ENCODE assay signal across 8 cellular contexts in genomic region chr1:13699936-13700520, GRCh38. TPM values are rescaled to one million over a fixed set of nuclear protein-coding genes. Genes with fewer than 3 reads are reported as not detected.
A peak's percentile ranks its signal among the peaks of the same experiment; 100 is the strongest.
DNase-seq lines count a peak whose midpoint lies in the region; ATAC-seq and TF ChIP-seq lines count a peak whose summit lies in the region.

Gene PRDM2 (plus strand): TSS chr1:13700188. CDS start chr1:13715606, 15,418 bp downstream.

- no peaks in the 10 kb centered on the region for H3K9me3 ChIP-seq in tibial artery

- H3K4me1 Mint-ChIP-seq in osteocyte (ENCODE audit: unreplicated experiment), result peaks cover 18% of the 10 kb centered on the region

- DNase-seq in NCI-H2196 (lab: John Stamatoyannopoulos, UW; ENCODE audit: unreplicated experiment) (peak; percentile 62), NCI-H2196 treated with DMSO at 0.1 percent for 48 hours (lab: John Stamatoyannopoulos, UW; ENCODE audit: unreplicated experiment) (no peak), RPMI8226 (peak; percentile 63), glomerular endothelial cell (ENCODE audit: extremely low read depth, low read depth, low spot score) (no peak), osteocyte (ENCODE audit: extremely low spot score, unreplicated experiment) (peak; percentile 86), tibial artery (peak; percentile 43 to 70)
- peak; percentile 68 for DNase-seq in activated naive CD4-positive, alpha-beta T cell treated with Interleukin-2 at 50 U/mL for 16 hours

- H3K27me3 Mint-ChIP-seq in osteocyte (ENCODE audit: unreplicated experiment), result peaks cover 3% of the 10 kb centered on the region

- peak within 1 kb of the TSS; percentile 83 for H3K27ac Mint-ChIP-seq in osteocyte (ENCODE audit: unreplicated experiment)

- peaks cover 4% of the 10 kb centered on the region for H3K36me3 Mint-ChIP-seq in osteocyte (ENCODE audit: unreplicated experiment)

- H3K4me3 Mint-ChIP-seq in osteocyte (ENCODE audit: unreplicated experiment), result peak within 1 kb of the TSS; percentile 81

- H3K27me3 ChIP-seq in tibial artery, result peaks cover 0 to 12% of the 10 kb centered on the region in 2 donors

- H3K4me3 ChIP-seq in tibial artery, result peak within 1 kb of the TSS; percentile 75 to 78

- H3K36me3 ChIP-seq in tibial artery, result no peaks in the 10 kb centered on the region

- peak within 1 kb of the TSS; percentile 89 to 90 for H3K27ac ChIP-seq in tibial artery

- H3K4me1 ChIP-seq in tibial artery, result peaks cover 0 to 6% (median 3%) of the 10 kb centered on the region in 4 donors

- peak; percentile 34 for ATAC-seq in HG03025 (IDR thresholded peaks at IDR 0.05; ENCODE audit: low FRiP score, unreplicated experiment)

- no peak for TF ChIP-seq CTCF in osteocyte (IDR thresholded peaks at IDR 0.05)
- TF ChIP-seq CTCF in tibial artery (IDR thresholded peaks at IDR 0.05), result no peak

- peaks cover 15% of the 10 kb centered on the region for H3K9me3 Mint-ChIP-seq in osteocyte (ENCODE audit: unreplicated experiment)

- intact Hi-C loops in tibial artery (cut with DNase I; ENCODE audit: low total_unique reads), result no loop called here

RNA-seq across cellular contexts. Expression of gene PRDM2, which starts in this region (rescaled TPM):
- 20.6 and 25.7 TPM in 2 replicates for total RNA-seq in glomerular endothelial cell
- 51.7 and 52.0 TPM in 2 replicates for total RNA-seq in osteocyte

Comparison
In these comparisons a context has a peak if more than half of its experiments do, and no peak if none do; other contexts are left out.
1. DNase-seq: peak in NCI-H2196 (single experiment), RPMI8226 (single experiment), activated naive CD4-positive, alpha-beta T cell treated with Interleukin-2 at 50 U/mL for 16 hours (single experiment), osteocyte (single experiment) and tibial artery (2 of 2); none in NCI-H2196 treated with DMSO at 0.1 percent for 48 hours (single experiment) and glomerular endothelial cell (single experiment).